9 cellular contexts compared by ENCODE assay signal in genomic region chr7:149690688-149691446, GRCh38.
A peak's percentile ranks its signal among the peaks of the same experiment; 100 is the strongest.
DNase-seq lines count a peak whose midpoint lies in the region; ATAC-seq and TF ChIP-seq lines count a peak whose summit lies in the region.
"Had no signal": no experiment of that assay in that cellular context is flagged by ENCODE, and none has a peak within 500 bp of the region (broad histone marks: within the 10 kb centered on the region; RNA-seq: fewer than 3 reads in every experiment).

No MANE protein-coding gene starts in this region.

- no peak overlapping the region for H3K4me3 Mint-ChIP-seq in type B pancreatic cell

- no peak overlapping the region for H3K27ac Mint-ChIP-seq in type B pancreatic cell

- TF ChIP-seq POLR2A in sigmoid colon (IDR thresholded peaks at IDR 0.05): no peak

- H3K4me3 ChIP-seq in fibroblast of lung (replicated peaks in 1 of 4; ENCODE audit: control extremely low read depth in 1 of 4, insufficient read depth in 1 of 4, low read depth in 3 of 4, low read length in 4 of 4): no peak overlapping the region
- no peak overlapping the region for H3K4me3 ChIP-seq in sigmoid colon
- H3K4me3 ChIP-seq: SJSA1 had no signal

- H3K27ac ChIP-seq in fibroblast of lung (ENCODE audit: insufficient read depth, low read length): no peak overlapping the region
- H3K27ac ChIP-seq in sigmoid colon: peak overlapping the region in 1 of 4 donors; percentile 47
- H3K27ac ChIP-seq: SJSA1 had no signal

- no peak overlapping the region for H3K4me2 ChIP-seq in fibroblast of lung (ENCODE audit: extremely low read depth, insufficient read depth, low read length)

- TF ChIP-seq CTCF in fibroblast of lung (conservative IDR thresholded peaks at IDR 0.05 in 1 of 2, IDR thresholded peaks at IDR 0.05 in 1 of 2; ENCODE audit: low read depth in 1 of 2, low read length in 2 of 2) (no peak), sigmoid colon (IDR thresholded peaks at IDR 0.05) (no peak), type B pancreatic cell (conservative IDR thresholded peaks at IDR 0.05) (no peak)

- no peaks in the 10 kb centered on the region for H4K20me1 ChIP-seq in fibroblast of lung (ENCODE audit: control insufficient read depth, extremely low read depth, insufficient read depth, low read length)

- peaks cover 4% of the 10 kb centered on the region for H3K9me3 Mint-ChIP-seq in type B pancreatic cell

- H3K4me1 ChIP-seq in fibroblast of lung (ENCODE audit: control insufficient read depth, extremely low read depth, insufficient read depth, low read length) (no peaks in the 10 kb centered on the region), sigmoid colon (peaks cover 0 to 26% (median 15%) of the 10 kb centered on the region in 4 donors)
- H3K4me1 ChIP-seq: SJSA1 had no signal

- H2AFZ ChIP-seq in fibroblast of lung (ENCODE audit: low read length): no peak overlapping the region

- H3K27me3 Mint-ChIP-seq in type B pancreatic cell: peaks cover 73% of the 10 kb centered on the region

- no peaks in the 10 kb centered on the region for H3K79me2 ChIP-seq in fibroblast of lung (ENCODE audit: control insufficient read depth, insufficient read depth, low read length)

- TF ChIP-seq EP300 in sigmoid colon (IDR thresholded peaks at IDR 0.05): no peak

- WGBS in sigmoid colon, 2 donors: 40 to 56% methylated on average over 22 of the region's 22 CpGs

- peaks cover 15% of the 10 kb centered on the region for H3K27me3 ChIP-seq in fibroblast of lung (ENCODE audit: control insufficient read depth, insufficient read depth, low read length)
- H3K27me3 ChIP-seq in sigmoid colon: peaks cover 0 to 28% (median 7%) of the 10 kb centered on the region in 3 donors

- H3K36me3 ChIP-seq in fibroblast of lung (ENCODE audit: control insufficient read depth, insufficient read depth, low read length): no peaks in the 10 kb centered on the region
- H3K36me3 ChIP-seq in sigmoid colon: no peaks in the 10 kb centered on the region
- H3K36me3 ChIP-seq: SJSA1 had no signal

- intact Hi-C loops in sigmoid colon (cut with DNase I): loop anchor here (2.0 kb wide), 1 partner anchor 20 kb away; no protein-coding TSS in a partner anchor

- H3K4me1 Mint-ChIP-seq in type B pancreatic cell (ENCODE audit: unreplicated experiment): no peaks in the 10 kb centered on the region

- ATAC-seq in HG03521 (IDR thresholded peaks at IDR 0.05; ENCODE audit: unreplicated experiment): no peak

- H3K36me3 Mint-ChIP-seq in type B pancreatic cell: no peaks in the 10 kb centered on the region

- peak; percentile 57 for DNase-seq in NCI-H748 (lab: John Stamatoyannopoulos, UW; ENCODE audit: unreplicated experiment)
- no peak for DNase-seq in NCI-H748 treated with DMSO at 0.1 percent for 48 hours (lab: John Stamatoyannopoulos, UW)
- peak; percentile 94 for DNase-seq in NCI-H69 (lab: John Stamatoyannopoulos, UW)
- peak; percentile 70 to 75 for DNase-seq in fibroblast of lung (ENCODE audit: low read depth in 2 of 2)
- peak; percentile 69 for DNase-seq in sigmoid colon
- DNase-seq in NOMO-1 treated with dmso at 0.1 percent for 144 hours (lab: John Stamatoyannopoulos, UW; ENCODE audit: unreplicated experiment): no peak
- no peak for DNase-seq in type B pancreatic cell (ENCODE audit: extremely low spot score, unreplicated experiment)

- no peaks in the 10 kb centered on the region for H3K9me3 ChIP-seq in fibroblast of lung (ENCODE audit: control insufficient read depth, insufficient read depth, low read depth, low read length)
- H3K9me3 ChIP-seq in sigmoid colon: no peaks in the 10 kb centered on the region

- H3K9ac ChIP-seq in fibroblast of lung (ENCODE audit: insufficient read depth, low read length): no peak overlapping the region

Comparison
In these comparisons a context has a peak if more than half of its experiments do, and no peak if none do; other contexts are left out.
1. DNase-seq: peak in NCI-H748 (single experiment), NCI-H69 (single experiment), fibroblast of lung (2 of 2) and sigmoid colon (single experiment); none in NCI-H748 treated with DMSO at 0.1 percent for 48 hours (single experiment), NOMO-1 treated with dmso at 0.1 percent for 144 hours (single experiment) and type B pancreatic cell (single experiment).